Comparison of ENCODE assay signal across 24 cellular contexts in the genomic region with DNA sequence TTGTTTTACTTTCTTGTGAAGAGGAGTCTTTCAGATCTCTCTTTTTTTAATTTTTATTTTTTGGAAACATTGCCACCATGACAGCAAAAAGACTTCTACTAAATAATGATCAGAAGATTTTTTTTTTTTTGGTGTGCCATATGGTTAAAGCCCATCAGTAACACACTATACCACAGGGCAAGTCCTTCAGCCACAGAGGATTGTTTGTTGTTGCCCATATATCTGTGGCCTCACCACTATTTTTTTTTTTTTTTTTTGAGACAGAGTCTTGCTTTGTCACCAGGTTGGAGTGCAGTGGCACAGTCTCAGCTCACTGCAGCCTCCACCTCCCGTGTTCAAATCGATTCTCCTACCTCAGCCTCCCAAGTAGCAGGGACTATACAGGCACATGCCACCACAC. TPM values are rescaled to one million over a fixed set of nuclear protein-coding genes. Genes with fewer than 3 reads are reported as not detected.
DNase-seq lines count a peak whose midpoint lies in the region; ATAC-seq, FAIRE-seq and TF ChIP-seq lines count a peak whose summit lies in the region.
"Had no signal": no experiment of that assay in that cellular context is flagged by ENCODE, and none has a peak within 500 bp of the region (broad histone marks: within the 10 kb centered on the region; RNA-seq: fewer than 3 reads in every experiment).

No MANE protein-coding gene starts in this region.

- ATAC-seq in GM21528 (IDR thresholded peaks at IDR 0.05; ENCODE audit: low FRiP score, unreplicated experiment) = no peak
- ATAC-seq: CD8-positive, alpha-beta T cell; GM12878 had no signal

- H3K79me2 ChIP-seq in KMS-11 (ENCODE audit: insufficient read depth, low read depth) (peaks cover 68% of the 10 kb centered on the region), astrocyte (ENCODE audit: insufficient read depth, low read length) (peaks cover 15% of the 10 kb centered on the region)

- H3K27me3 ChIP-seq in KMS-11 (ENCODE audit: insufficient read depth, low read depth) (no peaks in the 10 kb centered on the region), astrocyte (ENCODE audit: insufficient read depth, low read length) (no peaks in the 10 kb centered on the region)
- H3K27me3 ChIP-seq: BLaER1 had no signal

- H3K4me2 ChIP-seq in KMS-11 (peak overlapping the region; percentile 78), astrocyte (ENCODE audit: low read length) (no peak overlapping the region)
- H3K4me2 ChIP-seq: BLaER1 had no signal

- peaks cover 6% of the 10 kb centered on the region for H3K4me1 Mint-ChIP-seq in astrocyte (ENCODE audit: low read depth, unreplicated experiment)
- no peaks in the 10 kb centered on the region for H3K4me1 Mint-ChIP-seq in glutamatergic neuron (ENCODE audit: low read depth, unreplicated experiment)
- H3K4me1 Mint-ChIP-seq: B cell had no signal

- H3K36me3 Mint-ChIP-seq in astrocyte (ENCODE audit: low read depth, unreplicated experiment) (peaks cover 14% of the 10 kb centered on the region), glutamatergic neuron (ENCODE audit: unreplicated experiment) (no peaks in the 10 kb centered on the region)

- no peak for FAIRE-seq in astrocyte (lab: Jason Lieb, UNC)
- FAIRE-seq: A204.1, GM12878, GM18507, H54 had no signal

- no peaks in the 10 kb centered on the region for H3K9me3 ChIP-seq in astrocyte (ENCODE audit: insufficient read depth, low read depth, low read length)
- H3K9me3 ChIP-seq: BLaER1, HAP-1 had no signal

- H2AFZ ChIP-seq in KMS-11 (ENCODE audit: low read depth) (no peak overlapping the region), astrocyte (ENCODE audit: low read depth, low read length) (no peak overlapping the region)

- H3K36me3 ChIP-seq in KMS-11 (ENCODE audit: insufficient read depth) = peaks cover 32% of the 10 kb centered on the region; the same call in 1 of the 2 replicates
- H3K36me3 ChIP-seq in astrocyte (ENCODE audit: insufficient read depth, low read length) = peaks cover 66% of the 10 kb centered on the region

- peak overlapping the region; percentile 31; the same call in 1 of the 2 replicates for H3K9ac ChIP-seq in KMS-11
- no peak overlapping the region for H3K9ac ChIP-seq in astrocyte (ENCODE audit: low read length)
- H3K9ac ChIP-seq: BLaER1 had no signal

- in situ Hi-C loops in GM13976 (cut with MboI; ENCODE audit: low sequenced_read_pairs, unreplicated experiment) = no loop called here

- H3K4me3 Mint-ChIP-seq in astrocyte (ENCODE audit: unreplicated experiment) = no peak overlapping the region
- H3K4me3 Mint-ChIP-seq in glutamatergic neuron (ENCODE audit: unreplicated experiment) = no peak overlapping the region
- H3K4me3 Mint-ChIP-seq: B cell; CD4-positive, CD25-positive, alpha-beta regulatory T cell; CD8-positive, alpha-beta T cell had no signal

- H3K4me3 ChIP-seq in KMS-11 (IDR thresholded peaks at IDR 0.05; ENCODE audit: insufficient read depth, low read depth, low read length) (no peak overlapping the region), astrocyte (ENCODE audit: insufficient read depth, low read depth, low read length) (no peak overlapping the region)
- H3K4me3 ChIP-seq: BLaER1, GM12878, HAP-1 had no signal

- DNase-seq in COLO829 (ENCODE audit: low spot score) (peak; percentile 65), RPMI7951 (ENCODE audit: low read depth) (peak; percentile 8), astrocyte (ENCODE audit: low read depth) (no peak), GM13976 (ENCODE audit: low spot score) (no peak), NCI-H774 (lab: John Stamatoyannopoulos, UW) (no peak), glutamatergic neuron (no peak)
- DNase-seq: CD4-positive, CD25-positive, alpha-beta regulatory T cell; CD8-positive, alpha-beta T cell; DMS 273 treated with DMSO at 0.1 percent for 48 hours; DMS79; EL; GDM1; GOT3 had no signal

- H3K4me1 ChIP-seq in KMS-11 (ENCODE audit: low read depth, poor library complexity, severe bottlenecking) (peaks cover 93% of the 10 kb centered on the region), astrocyte (ENCODE audit: insufficient read depth, low read length) (no peaks in the 10 kb centered on the region)
- H3K4me1 ChIP-seq: BLaER1, HAP-1 had no signal

- H4K20me1 ChIP-seq in KMS-11 (ENCODE audit: insufficient read depth) = no peaks in the 10 kb centered on the region
- H4K20me1 ChIP-seq in astrocyte (ENCODE audit: insufficient read depth, low read length) = peaks cover 25% of the 10 kb centered on the region
- H4K20me1 ChIP-seq: BLaER1 had no signal

- no peaks in the 10 kb centered on the region for H3K27me3 Mint-ChIP-seq in astrocyte (ENCODE audit: low read depth, unreplicated experiment)
- no peaks in the 10 kb centered on the region for H3K27me3 Mint-ChIP-seq in glutamatergic neuron (ENCODE audit: unreplicated experiment)
- H3K27me3 Mint-ChIP-seq: B cell; CD4-positive, CD25-positive, alpha-beta regulatory T cell had no signal

- TF ChIP-seq CTCF in KMS-11 (conservative IDR thresholded peaks at IDR 0.05; ENCODE audit: low read depth, low read length) = no peak
- TF ChIP-seq CTCF in astrocyte (IDR thresholded peaks at IDR 0.05; ENCODE audit: insufficient read depth, low read depth, low read length) = no peak
- TF ChIP-seq CTCF in GM13976 (IDR thresholded peaks at IDR 0.05; ENCODE audit: borderline replicate concordance, control extremely low read depth, extremely low read depth, insufficient read depth, missing control alignments) = no peak
- no peak for TF ChIP-seq CTCF in glutamatergic neuron (IDR thresholded peaks at IDR 0.05; ENCODE audit: partially characterized antibody, unreplicated experiment)

- H3K27ac ChIP-seq in KMS-11 (peak overlapping the region; percentile 67), astrocyte (ENCODE audit: low read depth, low read length) (no peak overlapping the region)
- H3K27ac ChIP-seq: 22Rv1, BLaER1, C4-2B had no signal

- H3K27ac Mint-ChIP-seq in astrocyte (ENCODE audit: unreplicated experiment) (peak overlapping the region; percentile 34), glutamatergic neuron (ENCODE audit: unreplicated experiment) (no peak overlapping the region)
- H3K27ac Mint-ChIP-seq: B cell; CD4-positive, CD25-positive, alpha-beta regulatory T cell; CD8-positive, alpha-beta T cell had no signal

- H3K9me3 Mint-ChIP-seq in astrocyte (ENCODE audit: unreplicated experiment) (peaks cover 2% of the 10 kb centered on the region), glutamatergic neuron (ENCODE audit: unreplicated experiment) (no peaks in the 10 kb centered on the region)
- H3K9me3 Mint-ChIP-seq: CD4-positive, CD25-positive, alpha-beta regulatory T cell; CD8-positive, alpha-beta T cell had no signal

RNA-seq across cellular contexts. Expression of a gene that starts 29.2 kb away (rescaled TPM):
- 74.6 and 79.7 TPM in 2 replicates for total RNA-seq in RPMI7951 (2014; rRNA removed; shearing (Covaris generic))
- 88.8 and 103 TPM in 2 replicates for total RNA-seq in astrocyte
- total RNA-seq in glutamatergic neuron (ENCODE audit: unreplicated experiment) = 34.1 TPM

RNA-seq across cellular contexts. Expression of a gene that starts 41.6 kb away (rescaled TPM):
- total RNA-seq in RPMI7951 (2014; rRNA removed; shearing (Covaris generic)) = 47.2 and 58.2 TPM in 2 replicates
- 15.3 and 23.2 TPM in 2 replicates for total RNA-seq in astrocyte
- total RNA-seq in glutamatergic neuron (ENCODE audit: unreplicated experiment) = 4.4 TPM

Comparison
In these comparisons a context has a peak if more than half of its experiments do, and no peak if none do; other contexts are left out.
1. DNase-seq: peak in COLO829 (single experiment) and RPMI7951 (single experiment); none in astrocyte (single experiment), GM13976 (single experiment), NCI-H774 (single experiment) and glutamatergic neuron (single experiment).